In genomic region chr12:64672925-64673409, GRCh38 we compare ENCODE assay signal across 8 cellular contexts.
DNase-seq lines count a peak whose midpoint lies in the region; ATAC-seq and TF ChIP-seq lines count a peak whose summit lies in the region.

No MANE protein-coding gene starts in this region.

- TF ChIP-seq CTCF in thoracic aorta (IDR thresholded peaks at IDR 0.05) (no peak), HFFc6 (IDR thresholded peaks at IDR 0.05) (no peak)

- H3K36me3 Mint-ChIP-seq in activated CD4-positive, alpha-beta T cell treated with anti-CD3 and anti-CD28 coated beads, Interleukin-2, amount 10 ng/mL, durations not matched to agents 24 days and 14 days (ENCODE audit: low read depth) = peaks cover 2% of the 10 kb centered on the region
- H3K36me3 Mint-ChIP-seq in HFFc6 (ENCODE audit: low read depth) = no peaks in the 10 kb centered on the region

- peak overlapping the region; percentile 8 for H3K4me3 ChIP-seq in thoracic aorta

- peaks cover 80% of the 10 kb centered on the region for H3K4me1 Mint-ChIP-seq in activated CD4-positive, alpha-beta T cell treated with anti-CD3 and anti-CD28 coated beads, Interleukin-2, amount 10 ng/mL, durations not matched to agents 24 days and 14 days
- H3K4me1 Mint-ChIP-seq in HFFc6 (ENCODE audit: low read depth) = peaks cover 50% of the 10 kb centered on the region

- H3K27ac ChIP-seq in thoracic aorta = peak overlapping the region; percentile 78 to 92

- no peaks in the 10 kb centered on the region for H3K36me3 ChIP-seq in thoracic aorta

- no peaks in the 10 kb centered on the region for H3K9me3 ChIP-seq in thoracic aorta

- peak overlapping the region; percentile 90 for H3K27ac Mint-ChIP-seq in activated CD4-positive, alpha-beta T cell treated with anti-CD3 and anti-CD28 coated beads, Interleukin-2, amount 10 ng/mL, durations not matched to agents 24 days and 14 days
- no peak overlapping the region for H3K27ac Mint-ChIP-seq in HFFc6

- no peaks in the 10 kb centered on the region for H3K9me3 Mint-ChIP-seq in activated CD4-positive, alpha-beta T cell treated with anti-CD3 and anti-CD28 coated beads, Interleukin-2, amount 10 ng/mL, durations not matched to agents 24 days and 14 days
- no peaks in the 10 kb centered on the region for H3K9me3 Mint-ChIP-seq in HFFc6

- ATAC-seq in thoracic aorta (ENCODE audit: insufficient number of reproducible peaks, low FRiP score, low read depth) = no peak

- intact Hi-C loops in activated CD4-positive, alpha-beta T cell treated with anti-CD3 and anti-CD28 coated beads, Interleukin-2, amount 10 ng/mL, durations not matched to agents 24 days and 14 days (cut with micrococcal nuclease) = no loop called here
- intact Hi-C loops in cardiac septum (cut with DNase I) = loop anchor here (5.0 kb wide), 1 partner anchor 61 kb away; the partner anchor contains the start of gene RASSF3

- no peaks in the 10 kb centered on the region for H3K27me3 Mint-ChIP-seq in activated CD4-positive, alpha-beta T cell treated with anti-CD3 and anti-CD28 coated beads, Interleukin-2, amount 10 ng/mL, durations not matched to agents 24 days and 14 days
- H3K27me3 Mint-ChIP-seq in HFFc6 (ENCODE audit: insufficient read depth) = no peaks in the 10 kb centered on the region

- H3K4me1 ChIP-seq in thoracic aorta (ENCODE audit: control insufficient read depth in 1 of 2, low read depth in 2 of 2) = peaks cover 75 to 96% of the 10 kb centered on the region in 2 donors

- no peaks in the 10 kb centered on the region for H3K27me3 ChIP-seq in thoracic aorta (replicated peaks; ENCODE audit: insufficient read depth)

- H3K4me3 Mint-ChIP-seq in activated CD4-positive, alpha-beta T cell treated with anti-CD3 and anti-CD28 coated beads, Interleukin-2, amount 10 ng/mL, durations not matched to agents 24 days and 14 days = peak overlapping the region; percentile 62
- no peak overlapping the region for H3K4me3 Mint-ChIP-seq in HFFc6

- DNase-seq in Daoy (ENCODE audit: low read depth) (peak; percentile 84), NCI-H2081 (lab: John Stamatoyannopoulos, UW) (peak; percentile 78 to 91), cardiac septum (ENCODE audit: low spot score) (peak; percentile 76), thoracic aorta (ENCODE audit: low spot score) (no peak), SKM-1 (lab: John Stamatoyannopoulos, UW; ENCODE audit: unreplicated experiment) (no peak), HFFc6 (no peak)
- peak; percentile 71 for DNase-seq in activated CD4-positive, alpha-beta T cell treated with anti-CD3 and anti-CD28 coated beads, Interleukin-2, amount 10 ng/mL, durations not matched to agents 24 days and 14 days
- DNase-seq in NK-92 treated with Interleukin-12 subunit alpha and Interleukin-12 subunit beta, amount 100 ng/mL, for 24 hours (lab: John Stamatoyannopoulos, UW) = no peak

Comparison
In these comparisons a context has a peak if more than half of its experiments do, and no peak if none do; other contexts are left out.
1. DNase-seq: peak in Daoy (single experiment), NCI-H2081 (2 of 2), activated CD4-positive, alpha-beta T cell treated with anti-CD3 and anti-CD28 coated beads, Interleukin-2, amount 10 ng/mL, durations not matched to agents 24 days and 14 days (single experiment) and cardiac septum (single experiment); none in thoracic aorta (single experiment), NK-92 treated with Interleukin-12 subunit alpha and Interleukin-12 subunit beta, amount 100 ng/mL, for 24 hours (single experiment), SKM-1 (single experiment) and HFFc6 (single experiment).